In the genomic region with DNA sequence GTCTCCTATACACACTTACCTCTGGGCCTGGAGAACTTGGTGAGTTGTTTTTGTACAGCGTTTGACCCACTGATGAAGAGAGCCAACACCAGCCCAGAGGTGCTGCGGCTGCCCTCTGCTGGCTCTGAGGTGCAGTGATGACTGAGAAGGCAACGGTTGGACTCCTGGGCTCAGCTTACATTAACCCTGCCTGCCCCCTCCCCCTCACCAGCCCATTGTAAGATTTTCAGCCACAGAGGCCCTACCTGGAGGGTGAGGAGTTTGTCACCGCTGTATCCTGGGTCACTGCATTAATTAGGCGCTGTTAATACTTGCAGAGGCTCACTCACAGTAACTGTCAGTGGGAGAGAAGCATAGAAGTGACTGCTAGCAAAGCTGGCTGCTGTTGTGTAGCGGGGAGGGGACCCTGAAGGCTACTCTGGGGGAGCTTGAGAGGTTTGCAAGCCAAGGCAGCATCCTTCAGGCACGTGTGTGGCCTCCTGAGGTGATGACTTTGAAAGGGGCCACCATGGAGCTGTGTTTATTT, we compare ENCODE assay signal across 8 cellular contexts. TPM values are rescaled to one million over a fixed set of nuclear protein-coding genes. Genes with fewer than 3 reads are reported as not detected.
DNase-seq lines count a peak whose midpoint lies in the region; ATAC-seq lines count a peak whose summit lies in the region.

No MANE protein-coding gene starts in this region.

- no peaks in the 10 kb centered on the region; the same call in 1 of the 2 replicates for H3K9me3 ChIP-seq in HAP-1

- no peak overlapping the region for H4K5ac ChIP-seq in mesendoderm (ENCODE audit: low read length)

- H3K18ac ChIP-seq in mesendoderm (ENCODE audit: low read length), result no peak overlapping the region

- H3K36me3 ChIP-seq in HAP-1 (replicated peaks) (no peaks in the 10 kb centered on the region), mesendoderm (ENCODE audit: control insufficient read depth, insufficient read depth, low read length) (no peaks in the 10 kb centered on the region)

- H3K9ac ChIP-seq in mesendoderm (ENCODE audit: low read length), result no peak overlapping the region

- peak; percentile 85 for ATAC-seq in effector memory CD8-positive, alpha-beta T cell (replicated peaks)
- ATAC-seq in HG02973 (IDR thresholded peaks at IDR 0.05; ENCODE audit: unreplicated experiment), result no peak

- CTCF ChIA-PET in activated CD4-positive, alpha-beta memory T cell treated with anti-CD3 and anti-CD28 coated beads for 36 hours (lab: Charles Lee), result interaction anchor here (0.6 to 5.7 kb wide), 40 partner anchors 9 to 671 kb away, joined by 3 to 115 read pairs (median 4); a partner anchor contains a TSS

- peaks cover 3% of the 10 kb centered on the region for H3K9me3 Mint-ChIP-seq in activated CD4-positive, alpha-beta memory T cell treated with anti-CD3 and anti-CD28 coated beads for 36 hours
- H3K9me3 Mint-ChIP-seq in effector memory CD8-positive, alpha-beta T cell, result no peaks in the 10 kb centered on the region

- no peak overlapping the region for H3K4me2 ChIP-seq in mesendoderm (ENCODE audit: low read length)

- H3K4me1 ChIP-seq in HAP-1 (peaks cover 2% of the 10 kb centered on the region; the same call in 1 of the 2 replicates), mesendoderm (ENCODE audit: control insufficient read depth, low read depth, low read length) (peaks cover 11% of the 10 kb centered on the region)

- H2BK5ac ChIP-seq in mesendoderm (ENCODE audit: low read length), result no peak overlapping the region

- no CpG with 5 or more reads among the region's 7 CpGs for WGBS in mesendoderm (ENCODE audit: extremely low coverage, insufficient coverage, low lambda C conversion rate)

- H3K4me3 Mint-ChIP-seq in activated CD4-positive, alpha-beta memory T cell treated with anti-CD3 and anti-CD28 coated beads for 36 hours, result no peak overlapping the region
- no peak overlapping the region for H3K4me3 Mint-ChIP-seq in effector memory CD8-positive, alpha-beta T cell

- H3K27me3 Mint-ChIP-seq in activated CD4-positive, alpha-beta memory T cell treated with anti-CD3 and anti-CD28 coated beads for 36 hours, result no peaks in the 10 kb centered on the region
- no peaks in the 10 kb centered on the region for H3K27me3 Mint-ChIP-seq in effector memory CD8-positive, alpha-beta T cell

- peak; percentile 92 for DNase-seq in DMS53 (lab: John Stamatoyannopoulos, UW)
- peak; percentile 62 to 80 for DNase-seq in HAP-1 (ENCODE audit: low spot score in 2 of 2)
- DNase-seq in NCI-H510A (lab: John Stamatoyannopoulos, UW), result peak; percentile 70
- DNase-seq in activated CD4-positive, alpha-beta memory T cell treated with anti-CD3 and anti-CD28 coated beads for 36 hours, result peak; percentile 75
- peak; percentile 35 to 44 (median 42) for DNase-seq in effector memory CD8-positive, alpha-beta T cell
- DNase-seq in mesendoderm, result peak; percentile 87
- peak; percentile 22 to 27 for DNase-seq in stimulated activated CD8-positive, alpha-beta memory T cell treated with anti-CD3 and anti-CD28 coated beads, Interleukin-4, amount 100 ng/mL, for 4 hours (ENCODE audit: low read depth in 2 of 2, low spot score in 1 of 2)

- no peak overlapping the region for H2AK5ac ChIP-seq in mesendoderm (ENCODE audit: low read length)

- H3K27me3 ChIP-seq in HAP-1 (ENCODE audit: low read depth) (no peaks in the 10 kb centered on the region), mesendoderm (ENCODE audit: insufficient read depth, low read length, poor library complexity) (no peaks in the 10 kb centered on the region)

- H3K27ac Mint-ChIP-seq in activated CD4-positive, alpha-beta memory T cell treated with anti-CD3 and anti-CD28 coated beads for 36 hours, result no peak overlapping the region
- H3K27ac Mint-ChIP-seq in effector memory CD8-positive, alpha-beta T cell, result peak overlapping the region in 1 of 2 donors; percentile 24

- H2BK15ac ChIP-seq in mesendoderm (replicated peaks; ENCODE audit: low read depth), result no peak overlapping the region

- no peak overlapping the region for H4K8ac ChIP-seq in mesendoderm (ENCODE audit: low read depth, low read length)

- no peaks in the 10 kb centered on the region for H3K79me1 ChIP-seq in mesendoderm (ENCODE audit: low read length)

- POLR2A ChIA-PET in activated CD4-positive, alpha-beta memory T cell treated with anti-CD3 and anti-CD28 coated beads for 36 hours (lab: Charles Lee), result no interaction called here

- no peak overlapping the region for H3K4me3 ChIP-seq in HAP-1
- H3K4me3 ChIP-seq in mesendoderm (ENCODE audit: low read length), result no peak overlapping the region

- H3K27ac ChIP-seq in mesendoderm (ENCODE audit: low read depth, low read length), result no peak overlapping the region

- H2BK120ac ChIP-seq in mesendoderm (ENCODE audit: low read depth, low read length), result no peak overlapping the region

- intact Hi-C loops in activated CD4-positive, alpha-beta memory T cell treated with anti-CD3 and anti-CD28 coated beads for 36 hours (cut with micrococcal nuclease), result loop anchor here (1.0 to 2.0 kb wide), 4 partner anchors 18 to 146 kb away; a partner anchor contains a TSS

- H3K36me3 Mint-ChIP-seq in activated CD4-positive, alpha-beta memory T cell treated with anti-CD3 and anti-CD28 coated beads for 36 hours, result no peaks in the 10 kb centered on the region
- peaks cover 2% of the 10 kb centered on the region for H3K36me3 Mint-ChIP-seq in effector memory CD8-positive, alpha-beta T cell (ENCODE audit: insufficient read depth)

- H3K79me2 ChIP-seq in mesendoderm (ENCODE audit: control insufficient read depth, insufficient read depth, low read length), result no peaks in the 10 kb centered on the region

- H3K4me1 Mint-ChIP-seq in activated CD4-positive, alpha-beta memory T cell treated with anti-CD3 and anti-CD28 coated beads for 36 hours (ENCODE audit: low read depth), result no peaks in the 10 kb centered on the region
- peaks cover 0 to 2% of the 10 kb centered on the region in 2 donors for H3K4me1 Mint-ChIP-seq in effector memory CD8-positive, alpha-beta T cell (ENCODE audit: low read depth in 2 of 2)

- H3K23ac ChIP-seq in mesendoderm (ENCODE audit: low read length), result no peak overlapping the region

- in situ Hi-C loops in HAP-1 (cut with MboI; ENCODE audit: low sequenced_read_pairs), result loop anchor here (5.0 kb wide), 1 partner anchor 91 kb away; no protein-coding TSS in a partner anchor

- H3K56ac ChIP-seq in mesendoderm (ENCODE audit: low read length), result peak overlapping the region; percentile 60

- no peak overlapping the region for H3K4ac ChIP-seq in mesendoderm (ENCODE audit: low read depth, low read length)

RNA-seq across cellular contexts. Expression of a gene that starts 18.9 kb away (rescaled TPM):
- total RNA-seq in activated CD4-positive, alpha-beta memory T cell treated with anti-CD3 and anti-CD28 coated beads for 36 hours, result not detected
- 0.06 TPM for polyA plus RNA-seq in mesendoderm (2013, experiment 1 of 2)
- 0.07 TPM for polyA plus RNA-seq in mesendoderm (2013, experiment 2 of 2)

RNA-seq across cellular contexts. Expression of a gene that starts 30.6 kb away (rescaled TPM):
- total RNA-seq in activated CD4-positive, alpha-beta memory T cell treated with anti-CD3 and anti-CD28 coated beads for 36 hours, result not detected
- polyA plus RNA-seq in mesendoderm (2013, experiment 1 of 2), result 0.34 TPM
- polyA plus RNA-seq in mesendoderm (2013, experiment 2 of 2), result 0.27 TPM

RNA-seq across cellular contexts. Expression of a gene that starts 35.9 kb away (rescaled TPM):
- not detected for total RNA-seq in activated CD4-positive, alpha-beta memory T cell treated with anti-CD3 and anti-CD28 coated beads for 36 hours
- polyA plus RNA-seq in mesendoderm (2013, experiment 1 of 2), result not detected
- not detected for polyA plus RNA-seq in mesendoderm (2013, experiment 2 of 2)

RNA-seq across cellular contexts. Expression of a gene that starts 54.9 kb away (rescaled TPM):
- 1 to 10 TPM; 1.6 to 2.6 TPM for total RNA-seq in activated CD4-positive, alpha-beta memory T cell treated with anti-CD3 and anti-CD28 coated beads for 36 hours
- 14.0 TPM for polyA plus RNA-seq in mesendoderm (2013, experiment 1 of 2)
- polyA plus RNA-seq in mesendoderm (2013, experiment 2 of 2), result 13.9 TPM

RNA-seq across cellular contexts. Expression of a gene that starts 55.4 kb away (rescaled TPM):
- 10 to 100 TPM; 84.7 to 86.8 TPM for total RNA-seq in activated CD4-positive, alpha-beta memory T cell treated with anti-CD3 and anti-CD28 coated beads for 36 hours
- 109 TPM for polyA plus RNA-seq in mesendoderm (2013, experiment 1 of 2)
- polyA plus RNA-seq in mesendoderm (2013, experiment 2 of 2), result 111 TPM

Comparison
In these comparisons a context has a peak if more than half of its experiments do, and no peak if none do; other contexts are left out.
1. DNase-seq: peak in every context shown above with its lines; median percentile 92 in DMS53; 87 in mesendoderm; 75 in activated CD4-positive, alpha-beta memory T cell treated with anti-CD3 and anti-CD28 coated beads for 36 hours; 71 in HAP-1; 70 in NCI-H510A; 42 in effector memory CD8-positive, alpha-beta T cell; 24 in stimulated activated CD8-positive, alpha-beta memory T cell treated with anti-CD3 and anti-CD28 coated beads, Interleukin-4, amount 100 ng/mL, for 4 hours.